In genomic region chr12:13230500-13230899, GRCh38 we compare ENCODE assay signal across 20 cellular contexts. TPM values are rescaled to one million over a fixed set of nuclear protein-coding genes. Genes with fewer than 3 reads are reported as not detected.
A peak's percentile ranks its signal among the peaks of the same experiment; 100 is the strongest.
DNase-seq lines count a peak whose midpoint lies in the region; ATAC-seq, FAIRE-seq and TF ChIP-seq lines count a peak whose summit lies in the region.
"Had no signal": no experiment of that assay in that cellular context is flagged by ENCODE, and none has a peak within 500 bp of the region (broad histone marks: within the 10 kb centered on the region; RNA-seq: fewer than 3 reads in every experiment).

No MANE protein-coding gene starts in this region.

- FAIRE-seq in GM12892 (lab: Jason Lieb, UNC): no peak
- FAIRE-seq: A549, D721Med, H1 had no signal

- no peak for ATAC-seq in HG02981 (IDR thresholded peaks at IDR 0.05; ENCODE audit: unreplicated experiment)
- ATAC-seq: A549, PC-3 had no signal

- peak; percentile 80 for DNase-seq in AG10803 (ENCODE audit: low read depth)
- DNase-seq in RPMI7951 (ENCODE audit: low read depth): peak; percentile 53
- DNase-seq in fibroblast of mammary gland (ENCODE audit: low read depth): peak; percentile 86
- DNase-seq in osteocyte (ENCODE audit: extremely low spot score, unreplicated experiment): peak; percentile 15
- DNase-seq in HPDE6-E6E7 (ENCODE audit: extremely low spot score): no peak
- no peak for DNase-seq in GM12892 (ENCODE audit: insufficient read length)
- no peak for DNase-seq in nephron progenitor cell
- DNase-seq: AML-193, Kasumi-1, MG63, NCI-H1092 treated with DMSO at 0.1 percent for 48 hours, NCI-H146, NCI-H2081 treated with DMSO at 0.1 percent for 48 hours, NCI-H82, PC-3, SJCRH30 had no signal

- no peaks in the 10 kb centered on the region for H3K9me3 Mint-ChIP-seq in osteocyte (ENCODE audit: unreplicated experiment)
- peaks cover 14% of the 10 kb centered on the region for H3K9me3 Mint-ChIP-seq in nephron progenitor cell

- no peak for TF ChIP-seq POLR2A in GM12892 (IDR thresholded peaks at IDR 0.05; ENCODE audit: low read depth, low read length)

- H3K4me3 Mint-ChIP-seq in osteocyte (ENCODE audit: unreplicated experiment) (no peak overlapping the region), nephron progenitor cell (no peak overlapping the region)

- H3K4me3 ChIP-seq in AG10803 (ENCODE audit: low read length) (no peak overlapping the region), fibroblast of mammary gland (ENCODE audit: control insufficient read depth, low read depth, low read length) (no peak overlapping the region)
- H3K4me3 ChIP-seq: A549, MG63, SJCRH30 had no signal

- no peaks in the 10 kb centered on the region for H3K36me3 Mint-ChIP-seq in osteocyte (ENCODE audit: unreplicated experiment)
- H3K36me3 Mint-ChIP-seq in nephron progenitor cell (ENCODE audit: low read depth): no peaks in the 10 kb centered on the region

- TF ChIP-seq CTCF in AG10803 (conservative IDR thresholded peaks at IDR 0.05; ENCODE audit: low read length) (no peak), fibroblast of mammary gland (conservative IDR thresholded peaks at IDR 0.05; ENCODE audit: control insufficient read depth, insufficient read depth, low read depth, low read length) (no peak), osteocyte (IDR thresholded peaks at IDR 0.05) (no peak), nephron progenitor cell (IDR thresholded peaks at IDR 0.05) (no peak)

- H3K27ac Mint-ChIP-seq in osteocyte (ENCODE audit: unreplicated experiment) (no peak overlapping the region), nephron progenitor cell (no peak overlapping the region)

- peaks cover 2% of the 10 kb centered on the region for H3K27me3 Mint-ChIP-seq in osteocyte (ENCODE audit: unreplicated experiment)
- H3K27me3 Mint-ChIP-seq in nephron progenitor cell (ENCODE audit: low read depth, poor library complexity): no peaks in the 10 kb centered on the region

- H3K4me1 Mint-ChIP-seq in osteocyte (ENCODE audit: unreplicated experiment) (no peaks in the 10 kb centered on the region), nephron progenitor cell (no peaks in the 10 kb centered on the region)

RNA-seq across cellular contexts. Expression of gene EMP1, which starts 34.0 kb away (rescaled TPM):
- 71.3 and 120 TPM in 2 replicates for total RNA-seq in RPMI7951 (2014; rRNA removed; shearing (Covaris generic))
- 163 and 170 TPM in 2 replicates for total RNA-seq in osteocyte
- polyA plus RNA-seq in GM12892 (2012; ENCODE audit: missing spikeins): 0.36 TPM

Comparison
In these comparisons a context has a peak if more than half of its experiments do, and no peak if none do; other contexts are left out.
1. DNase-seq: peak in AG10803 (single experiment), RPMI7951 (single experiment), fibroblast of mammary gland (single experiment) and osteocyte (single experiment); none in HPDE6-E6E7 (single experiment), GM12892 (single experiment) and nephron progenitor cell (single experiment).